ENCODE assay signal across 1 cellular context in genomic region chr13:74135306-74136088, GRCh38.
TF ChIP-seq lines count a peak whose summit lies in the region.

No MANE protein-coding gene starts in this region.

TF ChIP-seq in HepG2, 621 proteins besides CTCF, POLR2A, EP300 and RAD21 (continued from another document and continues in another):
- TF ChIP-seq NR0B2 (CRISPR knock-in tag; IDR thresholded peaks at IDR 0.05) (no peak), HOMEZ (CRISPR knock-in tag; IDR thresholded peaks at IDR 0.05; ENCODE audit: low read depth) (no peak), THAP8 (CRISPR knock-in tag; IDR thresholded peaks at IDR 0.05; ENCODE audit: borderline replicate concordance) (no peak), ZBTB7B (CRISPR knock-in tag; IDR thresholded peaks at IDR 0.05) (no peak), FOXP4 (CRISPR knock-in tag; IDR thresholded peaks at IDR 0.05) (no peak), REL (CRISPR knock-in tag; conservative IDR thresholded peaks at IDR 0.05) (no peak), STAT6 (CRISPR knock-in tag; IDR thresholded peaks at IDR 0.05; ENCODE audit: borderline replicate concordance) (no peak), SALL1 (CRISPR knock-in tag; IDR thresholded peaks at IDR 0.05) (peak; percentile 8), ZNF574 (CRISPR knock-in tag; IDR thresholded peaks at IDR 0.05) (peak; percentile 15; the same call in 1 of the 2 replicates), TFDP2 (CRISPR knock-in tag; IDR thresholded peaks at IDR 0.05) (peak; percentile 32; the same call in 1 of the 2 replicates), FOXM1 (CRISPR knock-in tag; IDR thresholded peaks at IDR 0.05) (no peak), HDAC1 (CRISPR knock-in tag; IDR thresholded peaks at IDR 0.05) (no peak; the same call in 1 of the 2 replicates), NONO (IDR thresholded peaks at IDR 0.05) (no peak), NONO (CRISPR knock-in tag; conservative IDR thresholded peaks at IDR 0.05) (no peak), RBAK (CRISPR knock-in tag; IDR thresholded peaks at IDR 0.05) (no peak), TEAD2 (CRISPR knock-in tag; IDR thresholded peaks at IDR 0.05) (no peak), ZNF670 (CRISPR knock-in tag; IDR thresholded peaks at IDR 0.05; ENCODE audit: borderline replicate concordance) (no peak), ETV6 (CRISPR knock-in tag; conservative IDR thresholded peaks at IDR 0.05) (no peak), CEBPB (IDR thresholded peaks at IDR 0.05; ENCODE audit: borderline replicate concordance, low read depth, low read length) (no peak), ZNF713 (CRISPR knock-in tag; IDR thresholded peaks at IDR 0.05) (no peak), NFATC3 (CRISPR knock-in tag; IDR thresholded peaks at IDR 0.05) (no peak), BRCA1 (CRISPR knock-in tag; IDR thresholded peaks at IDR 0.05) (no peak), RFXANK (CRISPR knock-in tag; IDR thresholded peaks at IDR 0.05) (no peak), ZNF513 (CRISPR knock-in tag; conservative IDR thresholded peaks at IDR 0.05) (no peak), ZSCAN22 (CRISPR knock-in tag; IDR thresholded peaks at IDR 0.05) (no peak), ZBTB49 (CRISPR knock-in tag; IDR thresholded peaks at IDR 0.05; ENCODE audit: borderline replicate concordance) (no peak), HMGXB4 (CRISPR knock-in tag; IDR thresholded peaks at IDR 0.05; ENCODE audit: borderline replicate concordance in 1 of 2, low read depth in 1 of 2) (peak in 1 of 2 experiments; percentile 20; a peak in 1 of 4 replicates), ZFP36L1 (CRISPR knock-in tag; IDR thresholded peaks at IDR 0.05) (no peak), MIXL1 (CRISPR knock-in tag; IDR thresholded peaks at IDR 0.05) (no peak), MEIS2 (CRISPR knock-in tag; IDR thresholded peaks at IDR 0.05) (no peak), PHF21A (CRISPR knock-in tag; IDR thresholded peaks at IDR 0.05) (no peak), E2F1 (CRISPR knock-in tag; IDR thresholded peaks at IDR 0.05) (no peak), CEBPZ (IDR thresholded peaks at IDR 0.05; ENCODE audit: low read length) (no peak), ARNTL (CRISPR knock-in tag; IDR thresholded peaks at IDR 0.05) (0 out of 2 replicates have a peak, but pooled peaks have one; percentile 6), ZNF619 (CRISPR knock-in tag; IDR thresholded peaks at IDR 0.05) (no peak)
